In the genomic region with DNA sequence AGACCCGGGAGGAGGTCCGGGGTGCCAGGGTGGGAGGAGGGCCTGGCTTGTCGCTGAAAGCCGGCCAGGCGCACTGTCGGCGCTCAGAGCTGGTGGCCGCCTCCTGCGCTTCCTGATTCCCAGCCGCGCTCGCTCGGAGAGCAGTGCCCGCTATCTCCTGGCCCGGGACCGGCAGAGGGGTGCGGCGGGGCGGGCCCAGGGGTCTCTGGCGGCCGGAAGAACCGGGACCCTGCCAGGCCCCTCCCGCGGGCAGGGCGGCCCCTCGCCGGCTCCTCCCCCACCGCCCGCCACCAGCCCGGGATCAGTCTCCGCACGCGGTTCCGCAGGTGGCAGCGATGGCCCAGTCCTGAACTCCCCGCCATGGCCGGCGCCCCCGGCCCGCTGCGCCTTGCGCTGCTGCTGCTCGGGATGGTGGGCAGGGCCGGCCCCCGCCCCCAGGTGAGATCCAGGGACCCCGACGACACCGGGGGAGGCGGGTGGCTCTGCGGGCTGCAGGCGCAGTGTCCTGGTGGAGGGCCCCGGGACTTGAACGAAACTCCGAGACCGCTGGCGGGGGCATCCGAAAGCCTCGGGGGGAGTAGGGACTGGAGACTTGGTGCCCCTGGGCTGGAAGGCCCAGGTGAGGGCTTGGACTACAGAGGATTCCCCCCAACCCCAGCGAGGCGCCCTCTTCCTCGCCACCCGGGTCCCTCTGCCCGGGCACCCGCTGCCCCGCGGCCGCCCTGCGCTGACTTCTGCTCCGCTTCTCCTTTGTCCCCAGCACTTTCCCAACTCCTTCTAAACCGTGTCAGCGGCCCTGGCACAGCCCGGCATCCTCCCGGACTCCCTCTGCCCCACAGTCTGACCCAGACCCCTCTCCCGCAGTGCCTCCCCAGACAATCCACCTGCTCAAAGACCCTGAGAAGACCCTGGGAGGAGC, we compare ENCODE assay signal across 10 cellular contexts. TPM values are rescaled to one million over a fixed set of nuclear protein-coding genes. Genes with fewer than 3 reads are reported as not detected.
A peak's percentile ranks its signal among the peaks of the same experiment; 100 is the strongest.
DNase-seq lines count a peak whose midpoint lies in the region; ATAC-seq and TF ChIP-seq lines count a peak whose summit lies in the region.
"Had no signal": no experiment of that assay in that cellular context is flagged by ENCODE, and none has a peak within 500 bp of the region (broad histone marks: within the 10 kb centered on the region; RNA-seq: fewer than 3 reads in every experiment).

A gene (plus strand): TSS at position 301 of the 919 bp plus-strand sequence. CDS start 60 bp downstream, at position 361.

- peaks cover 22% of the 10 kb centered on the region for H3K27me3 ChIP-seq in CD8-positive, alpha-beta memory T cell (ENCODE audit: insufficient read depth, low read length, poor library complexity, severe bottlenecking)
- H3K27me3 ChIP-seq in esophagus squamous epithelium = peaks cover 9 to 70% (median 11%) of the 10 kb centered on the region in 4 donors
- peaks cover 47% of the 10 kb centered on the region for H3K27me3 ChIP-seq in neural cell (ENCODE audit: insufficient read depth, low read depth, low read length)

- TF ChIP-seq POLR2A in esophagus squamous epithelium (IDR thresholded peaks at IDR 0.05) = no peak

- no peak within 1 kb of the TSS for H3K9ac ChIP-seq in neural cell (ENCODE audit: low read length)

- no peaks in the 10 kb centered on the region for H3K36me3 ChIP-seq in CD8-positive, alpha-beta memory T cell (ENCODE audit: insufficient read depth, low read length)
- no peaks in the 10 kb centered on the region for H3K36me3 ChIP-seq in esophagus squamous epithelium
- no peaks in the 10 kb centered on the region for H3K36me3 ChIP-seq in neural cell (ENCODE audit: insufficient read depth, low read length)

- peaks cover 6 to 31% (median 11%) of the 10 kb centered on the region in 3 donors for H3K4me1 Mint-ChIP-seq in CD8-positive, alpha-beta memory T cell
- H3K4me1 Mint-ChIP-seq in HFFc6 (ENCODE audit: low read depth) = no peaks in the 10 kb centered on the region

- peak within 1 kb of the TSS in 1 of 8 donors; percentile 33 for H3K27ac Mint-ChIP-seq in CD8-positive, alpha-beta memory T cell
- H3K27ac Mint-ChIP-seq in HFFc6 = no peak within 1 kb of the TSS

- H3F3A ChIP-seq in neural cell (ENCODE audit: insufficient read depth, low read length, poor library complexity, severe bottlenecking) = no peaks in the 10 kb centered on the region

- H2AFZ ChIP-seq in neural cell (ENCODE audit: low read depth, low read length) = no peak within 1 kb of the TSS

- peaks cover 36 to 47% of the 10 kb centered on the region in 2 donors for H3K27me3 Mint-ChIP-seq in CD8-positive, alpha-beta memory T cell
- H3K27me3 Mint-ChIP-seq in HFFc6 (ENCODE audit: insufficient read depth) = peaks cover 30% of the 10 kb centered on the region

- intact Hi-C loops in esophagus squamous epithelium (cut with DNase I) = no loop called here

- WGBS in esophagus squamous epithelium, 2 donors = 12 to 17% methylated on average over 16 of the region's 74 CpGs

- H3K9me2 ChIP-seq in neural cell (ENCODE audit: insufficient read depth, low read length) = no peaks in the 10 kb centered on the region

- TF ChIP-seq CTCF in esophagus squamous epithelium (IDR thresholded peaks at IDR 0.05) = no peak
- no peak for TF ChIP-seq CTCF in neural cell (IDR thresholded peaks at IDR 0.05; ENCODE audit: poor library complexity, severe bottlenecking)
- no peak for TF ChIP-seq CTCF in HFFc6 (IDR thresholded peaks at IDR 0.05)

- H3K27ac ChIP-seq in CD8-positive, alpha-beta memory T cell (ENCODE audit: low read depth, low read length) = no peak within 1 kb of the TSS
- H3K27ac ChIP-seq in esophagus squamous epithelium (no peak within 1 kb of the TSS), neural cell (ENCODE audit: low read length) (no peak within 1 kb of the TSS)

- CTCF ChIA-PET in CD8-positive, alpha-beta memory T cell (lab: Charles Lee) = no interaction called here

- H4K20me1 ChIP-seq in neural cell (ENCODE audit: insufficient read depth) = no peaks in the 10 kb centered on the region

- no peak within 1 kb of the TSS for H3K4me2 ChIP-seq in neural cell (ENCODE audit: low read length)

- H3K4me1 ChIP-seq in CD8-positive, alpha-beta memory T cell (ENCODE audit: insufficient read depth, low read length) = peaks cover 8% of the 10 kb centered on the region
- H3K4me1 ChIP-seq in esophagus squamous epithelium = peaks cover 5 to 12% (median 9%) of the 10 kb centered on the region in 3 donors

- no peaks in the 10 kb centered on the region for H3K36me3 Mint-ChIP-seq in CD8-positive, alpha-beta memory T cell
- no peaks in the 10 kb centered on the region for H3K36me3 Mint-ChIP-seq in HFFc6 (ENCODE audit: low read depth)

- no peaks in the 10 kb centered on the region for H3K9me3 ChIP-seq in CD8-positive, alpha-beta memory T cell (ENCODE audit: low read length)
- H3K9me3 ChIP-seq in esophagus squamous epithelium = no peaks in the 10 kb centered on the region
- H3K9me3 ChIP-seq in neural cell (ENCODE audit: low read length) = no peaks in the 10 kb centered on the region

- POLR2A ChIA-PET in CD8-positive, alpha-beta memory T cell (lab: Charles Lee) = no interaction called here

- peak within 1 kb of the TSS in 5 of 7 donors; percentile 34 to 76 (median 65) for H3K4me3 Mint-ChIP-seq in CD8-positive, alpha-beta memory T cell
- H3K4me3 Mint-ChIP-seq in HFFc6 = no peak within 1 kb of the TSS

- H3K9me3 Mint-ChIP-seq in CD8-positive, alpha-beta memory T cell = no peaks in the 10 kb centered on the region
- H3K9me3 Mint-ChIP-seq in HFFc6 = no peaks in the 10 kb centered on the region

- ATAC-seq in HG03439 (IDR thresholded peaks at IDR 0.05; ENCODE audit: unreplicated experiment) = no peak

- no peak for TF ChIP-seq RAD21 in neural cell (conservative IDR thresholded peaks at IDR 0.05)

- no peak for TF ChIP-seq EP300 in neural cell (conservative IDR thresholded peaks at IDR 0.05; ENCODE audit: poor library complexity, severe bottlenecking)

- H3K79me2 ChIP-seq in neural cell (replicated peaks; ENCODE audit: insufficient read depth, low read length) = no peaks in the 10 kb centered on the region

- no peak for DNase-seq in CD8-positive, alpha-beta memory T cell
- DNase-seq in NCI-H510A treated with DMSO at 0.1 percent for 48 hours (lab: John Stamatoyannopoulos, UW) (peak; percentile 48), esophagus squamous epithelium (lab: John Stamatoyannopoulos, UW) (no peak), medulla oblongata (ENCODE audit: extremely low spot score) (no peak), HFFc6 (no peak), NCI-H2029 (lab: John Stamatoyannopoulos, UW) (no peak)
- DNase-seq: nucleus accumbens, T1000 had no signal

- H3K4me3 ChIP-seq in CD8-positive, alpha-beta memory T cell (ENCODE audit: low read length) = no peak within 1 kb of the TSS
- peak within 1 kb of the TSS in 3 of 4 donors; percentile 21 to 59 (median 40) for H3K4me3 ChIP-seq in esophagus squamous epithelium
- peak within 1 kb of the TSS; percentile 59 for H3K4me3 ChIP-seq in neural cell (ENCODE audit: low read length)

TF ChIP-seq in neural cell, 6 proteins besides CTCF, POLR2A, EP300 and RAD21:
- TF ChIP-seq EZH2 (IDR thresholded peaks at IDR 0.05; ENCODE audit: borderline replicate concordance, insufficient read depth, low read length, poor library complexity, severe bottlenecking) (peak; percentile 36), MXI1 (conservative IDR thresholded peaks at IDR 0.05; ENCODE audit: poor library complexity, severe bottlenecking) (no peak), TAF1 (IDR thresholded peaks at IDR 0.05; ENCODE audit: low read depth) (no peak), POLR2AphosphoS5 (IDR thresholded peaks at IDR 0.05) (no peak)

RNA-seq across cellular contexts. Expression of the gene that starts here (rescaled TPM):
- total RNA-seq in CD8-positive, alpha-beta memory T cell = not detected
- not detected for polyA plus RNA-seq in CD8-positive, alpha-beta memory T cell
- total RNA-seq in esophagus squamous epithelium = under 1 TPM in 2 of 4 donors, not detected in 2; under 0.01 to 0.15 TPM
- 0.06 TPM in 1 of 2 replicates, not detected in the other for polyA plus RNA-seq in neural cell
- polyA minus RNA-seq in neural cell = not detected in 2 replicates
- total RNA-seq in HFFc6 (2021; fragmentation: NEBNext Ultra II Directional; extraction: Animal tissue kit (Norgen Biotek cat#: 25700)) = not detected
